ENCODE assay signal across 11 cellular contexts in genomic region chr2:205650450-205650849, GRCh38. TPM values are rescaled to one million over a fixed set of nuclear protein-coding genes. Genes with fewer than 3 reads are reported as not detected.
A peak's percentile ranks its signal among the peaks of the same experiment; 100 is the strongest.
DNase-seq lines count a peak whose midpoint lies in the region; ATAC-seq and TF ChIP-seq lines count a peak whose summit lies in the region.
"Had no signal": no experiment of that assay in that cellular context is flagged by ENCODE, and none has a peak within 500 bp of the region (broad histone marks: within the 10 kb centered on the region; RNA-seq: fewer than 3 reads in every experiment).

No MANE protein-coding gene starts in this region.

- CTCF ChIA-PET in MCF 10A (lab: Yijun Ruan, JAX), result interaction anchor here (0.6 to 2.0 kb wide), 4 partner anchors 26 to 276 kb away, joined by 3 to 5 read pairs (median 4); no protein-coding TSS in a partner anchor

- DNase-seq in MCF 10A (ENCODE audit: unreplicated experiment) (peak; percentile 89), breast epithelium (ENCODE audit: low spot score in 2 of 2) (no peak), amniotic stem cell (lab: John Stamatoyannopoulos, UW) (peak; percentile 25), iPS DF 4.7 (ENCODE audit: extremely low read depth, low spot score) (peak; percentile 41), suprapubic skin (ENCODE audit: low spot score in 2 of 2) (peak in 1 of 2 donors; percentile 74), lower lobe of right lung (no peak)
- DNase-seq in activated T-cell treated with anti-CD3 and anti-CD28 coated beads, Interleukin-2, amount 50 U/mL, for 72 hours, result no peak
- DNase-seq: 8988T; activated CD4-positive, alpha-beta T cell treated with anti-CD3 and anti-CD28 coated beads, Interleukin-2, amount 50 U/mL, for 48 hours had no signal

- no peak for TF ChIP-seq CTCF in MCF 10A (IDR thresholded peaks at IDR 0.05; ENCODE audit: unreplicated experiment)
- TF ChIP-seq CTCF in breast epithelium (IDR thresholded peaks at IDR 0.05), result no peak
- TF ChIP-seq CTCF in suprapubic skin (IDR thresholded peaks at IDR 0.05), result no peak
- no peak for TF ChIP-seq CTCF in lower lobe of right lung (IDR thresholded peaks at IDR 0.05)

- H3K27me3 ChIP-seq in breast epithelium (no peaks in the 10 kb centered on the region), suprapubic skin (no peaks in the 10 kb centered on the region), lower lobe of right lung (ENCODE audit: low read depth) (no peaks in the 10 kb centered on the region)

- WGBS in suprapubic skin, result 58% methylated on average over 4 of the region's 4 CpGs

- no peaks in the 10 kb centered on the region for H3K4me1 ChIP-seq in breast epithelium
- peaks cover 5% of the 10 kb centered on the region for H3K4me1 ChIP-seq in suprapubic skin
- H3K4me1 ChIP-seq in lower lobe of right lung, result no peaks in the 10 kb centered on the region

- no peak overlapping the region for H3K27ac Mint-ChIP-seq in MCF 10A (ENCODE audit: low read depth, unreplicated experiment)
- no peak overlapping the region for H3K27ac Mint-ChIP-seq in activated T-cell treated with anti-CD3 and anti-CD28 coated beads, Interleukin-2, amount 50 U/mL, for 72 hours
- H3K27ac Mint-ChIP-seq: activated naive CD8-positive, alpha-beta T cell had no signal

- ATAC-seq in activated T-cell treated with anti-CD3 and anti-CD28 coated beads, Interleukin-2, amount 50 U/mL, for 72 hours (replicated peaks in 1 of 2), result no peak
- ATAC-seq in lower lobe of right lung (no peak), HG02588 (IDR thresholded peaks at IDR 0.05; ENCODE audit: unreplicated experiment) (no peak)

- peaks cover 4% of the 10 kb centered on the region for H3K36me3 Mint-ChIP-seq in MCF 10A (ENCODE audit: insufficient read depth, unreplicated experiment)
- H3K36me3 Mint-ChIP-seq in activated T-cell treated with anti-CD3 and anti-CD28 coated beads, Interleukin-2, amount 50 U/mL, for 72 hours (ENCODE audit: insufficient read depth in 2 of 2), result no peaks in the 10 kb centered on the region
- H3K36me3 Mint-ChIP-seq: activated naive CD8-positive, alpha-beta T cell had no signal

- H3K9me3 Mint-ChIP-seq in MCF 10A (ENCODE audit: unreplicated experiment), result no peaks in the 10 kb centered on the region
- no peaks in the 10 kb centered on the region for H3K9me3 Mint-ChIP-seq in activated T-cell treated with anti-CD3 and anti-CD28 coated beads, Interleukin-2, amount 50 U/mL, for 72 hours

- no peak overlapping the region for H3K4me3 Mint-ChIP-seq in MCF 10A (ENCODE audit: unreplicated experiment)
- H3K4me3 Mint-ChIP-seq in activated T-cell treated with anti-CD3 and anti-CD28 coated beads, Interleukin-2, amount 50 U/mL, for 72 hours, result no peak overlapping the region
- H3K4me3 Mint-ChIP-seq: activated naive CD8-positive, alpha-beta T cell had no signal

- POLR2A ChIA-PET in MCF 10A (lab: Yijun Ruan, JAX), result interaction anchor here (0.9 to 1.1 kb wide), 2 partner anchors 32 to 33 kb away, joined by 4 to 5 read pairs; no protein-coding TSS in a partner anchor

- no peak for TF ChIP-seq EP300 in suprapubic skin (IDR thresholded peaks at IDR 0.05)

- no peaks in the 10 kb centered on the region for H3K27me3 Mint-ChIP-seq in MCF 10A (ENCODE audit: insufficient read depth, unreplicated experiment)
- H3K27me3 Mint-ChIP-seq in activated T-cell treated with anti-CD3 and anti-CD28 coated beads, Interleukin-2, amount 50 U/mL, for 72 hours (ENCODE audit: low read depth), result no peaks in the 10 kb centered on the region
- H3K27me3 Mint-ChIP-seq: activated naive CD8-positive, alpha-beta T cell had no signal

- intact Hi-C loops in MCF 10A (cut with micrococcal nuclease), result no loop called here
- intact Hi-C loops in breast epithelium (cut with DNase I; ENCODE audit: low total_unique reads), result no loop called here
- intact Hi-C loops in lower lobe of right lung (cut with DNase I), result no loop called here

- H3K4me1 Mint-ChIP-seq in MCF 10A (ENCODE audit: insufficient read depth, unreplicated experiment), result peaks cover 15% of the 10 kb centered on the region
- peaks cover 5% of the 10 kb centered on the region for H3K4me1 Mint-ChIP-seq in activated T-cell treated with anti-CD3 and anti-CD28 coated beads, Interleukin-2, amount 50 U/mL, for 72 hours (ENCODE audit: low read depth)

- no peak for TF ChIP-seq POLR2A in breast epithelium (IDR thresholded peaks at IDR 0.05)
- no peak for TF ChIP-seq POLR2A in suprapubic skin (IDR thresholded peaks at IDR 0.05)

- H3K4me3 ChIP-seq in breast epithelium (no peak overlapping the region), suprapubic skin (no peak overlapping the region), lower lobe of right lung (no peak overlapping the region)

- H3K9me3 ChIP-seq in breast epithelium, result no peaks in the 10 kb centered on the region
- H3K9me3 ChIP-seq in suprapubic skin, result no peaks in the 10 kb centered on the region
- no peaks in the 10 kb centered on the region for H3K9me3 ChIP-seq in lower lobe of right lung

- no TSS peak for BruUV-seq in MCF 10A (replicated peaks; lab: Mats Ljungman, UMichigan)

- H3K36me3 ChIP-seq in breast epithelium, result no peaks in the 10 kb centered on the region
- H3K36me3 ChIP-seq in suprapubic skin, result no peaks in the 10 kb centered on the region
- H3K36me3 ChIP-seq in lower lobe of right lung, result no peaks in the 10 kb centered on the region

- peak overlapping the region in 1 of 2 donors; percentile 83 for H3K27ac ChIP-seq in breast epithelium
- H3K27ac ChIP-seq in suprapubic skin, result peak overlapping the region; percentile 70
- H3K27ac ChIP-seq in lower lobe of right lung, result no peak overlapping the region

RNA-seq across cellular contexts. Expression of gene NRP2, which starts 31.9 kb away (rescaled TPM):
- 6.7 and 10.3 TPM in 2 replicates for total RNA-seq in MCF 10A (2022)
- total RNA-seq in breast epithelium, result 10 to 100 TPM; 18.4 to 32.0 (median 23.9) TPM
- 1 to 10 TPM; 3.4 to 8.9 (median 6.6) TPM for total RNA-seq in suprapubic skin
- 1 to 10 TPM; 2.5 to 2.6 TPM for total RNA-seq in activated T-cell treated with anti-CD3 and anti-CD28 coated beads, Interleukin-2, amount 50 U/mL, for 72 hours
- 67.5 TPM for total RNA-seq in lower lobe of right lung

Comparison
In these comparisons a context has a peak if more than half of its experiments do, and no peak if none do; other contexts are left out.
1. DNase-seq: peak in MCF 10A (single experiment), amniotic stem cell (single experiment) and iPS DF 4.7 (single experiment); none in breast epithelium (0 of 2), activated T-cell treated with anti-CD3 and anti-CD28 coated beads, Interleukin-2, amount 50 U/mL, for 72 hours (0 of 2) and lower lobe of right lung (single experiment).